25 cellular contexts compared by ENCODE assay signal in genomic region chr16:81170824-81171223, GRCh38.
A peak's percentile ranks its signal among the peaks of the same experiment; 100 is the strongest.
DNase-seq lines count a peak whose midpoint lies in the region; ATAC-seq and TF ChIP-seq lines count a peak whose summit lies in the region.
"Had no signal": no experiment of that assay in that cellular context is flagged by ENCODE, and none has a peak within 500 bp of the region (broad histone marks: within the 10 kb centered on the region; RNA-seq: fewer than 3 reads in every experiment).

No MANE protein-coding gene starts in this region.

- no peaks in the 10 kb centered on the region for H3K79me1 ChIP-seq in mesendoderm (ENCODE audit: low read length)

- no peak overlapping the region for H4K5ac ChIP-seq in mesendoderm (ENCODE audit: low read length)

- H3K4me1 ChIP-seq in mesendoderm (ENCODE audit: control insufficient read depth, low read depth, low read length): no peaks in the 10 kb centered on the region
- H3K4me1 ChIP-seq: adrenal gland, breast epithelium, left lung, parathyroid adenoma had no signal

- H3K9me3 Mint-ChIP-seq in activated CD4-positive, alpha-beta memory T cell treated with anti-CD3 and anti-CD28 coated beads for 36 hours: no peaks in the 10 kb centered on the region
- no peaks in the 10 kb centered on the region for H3K9me3 Mint-ChIP-seq in activated CD4-positive, alpha-beta memory T cell treated with anti-CD3 and anti-CD28 coated beads, Interleukin-2, amount 10 ng/mL, durations not matched to agents 7 days and 5 days
- H3K9me3 Mint-ChIP-seq in CD4-positive, alpha-beta T cell: no peaks in the 10 kb centered on the region
- H3K9me3 Mint-ChIP-seq: natural killer cell treated with Interleukin-12 subunit alpha and Interleukin-12 subunit beta and Interleukin-15 and Interleukin-18, amount 100 ng/mL, for 72 hours; T-helper 1 cell treated with Interleukin-12 subunit alpha and Interleukin-12 subunit beta and Interleukin-4 antibody, amounts not matched to agents 30 μg/mL and 1 μg/mL, for 36 hours had no signal

- no peak overlapping the region for H4K8ac ChIP-seq in mesendoderm (ENCODE audit: low read depth, low read length)

- H3K56ac ChIP-seq in mesendoderm (ENCODE audit: low read length): no peak overlapping the region

- no peak overlapping the region for H2AK5ac ChIP-seq in mesendoderm (ENCODE audit: low read length)

- no peaks in the 10 kb centered on the region for H3K9me3 ChIP-seq in CD4-positive, alpha-beta T cell (ENCODE audit: control insufficient read depth, low read length)
- H3K9me3 ChIP-seq: adrenal gland, breast epithelium, left lung, SJSA1 had no signal

- no peak overlapping the region for H2BK120ac ChIP-seq in mesendoderm (ENCODE audit: low read depth, low read length)

- H3K36me3 Mint-ChIP-seq in activated CD4-positive, alpha-beta memory T cell treated with anti-CD3 and anti-CD28 coated beads for 36 hours: no peaks in the 10 kb centered on the region
- H3K36me3 Mint-ChIP-seq in activated CD4-positive, alpha-beta memory T cell treated with anti-CD3 and anti-CD28 coated beads, Interleukin-2, amount 10 ng/mL, durations not matched to agents 7 days and 5 days (ENCODE audit: low read depth): no peaks in the 10 kb centered on the region
- no peaks in the 10 kb centered on the region for H3K36me3 Mint-ChIP-seq in CD4-positive, alpha-beta T cell (ENCODE audit: low read depth)
- H3K36me3 Mint-ChIP-seq: natural killer cell treated with Interleukin-12 subunit alpha and Interleukin-12 subunit beta and Interleukin-15 and Interleukin-18, amount 100 ng/mL, for 72 hours had no signal

- no peaks in the 10 kb centered on the region for H3K36me3 ChIP-seq in mesendoderm (ENCODE audit: control insufficient read depth, insufficient read depth, low read length)
- H3K36me3 ChIP-seq: adrenal gland, breast epithelium, left lung, SJSA1 had no signal

- no peak overlapping the region for H2BK15ac ChIP-seq in mesendoderm (replicated peaks; ENCODE audit: low read depth)

- H2BK5ac ChIP-seq in mesendoderm (ENCODE audit: low read length): no peak overlapping the region

- CTCF ChIA-PET in activated CD4-positive, alpha-beta memory T cell treated with anti-CD3 and anti-CD28 coated beads for 36 hours (lab: Charles Lee): no interaction called here
- CTCF ChIA-PET in activated CD4-positive, alpha-beta memory T cell treated with anti-CD3 and anti-CD28 coated beads, Interleukin-2, amount 10 ng/mL, durations not matched to agents 7 days and 5 days (lab: Charles Lee): no interaction called here
- CTCF ChIA-PET in CD4-positive, alpha-beta T cell (lab: Charles Lee): no interaction called here

- no peaks in the 10 kb centered on the region for H3K4me1 Mint-ChIP-seq in activated CD4-positive, alpha-beta memory T cell treated with anti-CD3 and anti-CD28 coated beads for 36 hours (ENCODE audit: low read depth)
- no peaks in the 10 kb centered on the region for H3K4me1 Mint-ChIP-seq in activated CD4-positive, alpha-beta memory T cell treated with anti-CD3 and anti-CD28 coated beads, Interleukin-2, amount 10 ng/mL, durations not matched to agents 7 days and 5 days
- H3K4me1 Mint-ChIP-seq in CD4-positive, alpha-beta T cell (ENCODE audit: low read depth): no peaks in the 10 kb centered on the region

- H3K4ac ChIP-seq in mesendoderm (ENCODE audit: low read depth, low read length): no peak overlapping the region

- no peak for TF ChIP-seq CTCF in choroid plexus epithelial cell (conservative IDR thresholded peaks at IDR 0.05; ENCODE audit: low read depth, low read length)
- TF ChIP-seq CTCF in CD4-positive, alpha-beta T cell (IDR thresholded peaks at IDR 0.05): no peak

- peak; percentile 13 for DNase-seq in activated CD4-positive, alpha-beta memory T cell treated with anti-CD3 and anti-CD28 coated beads for 36 hours
- no peak for DNase-seq in activated CD4-positive, alpha-beta memory T cell treated with anti-CD3 and anti-CD28 coated beads, Interleukin-2, amount 10 ng/mL, durations not matched to agents 7 days and 5 days
- DNase-seq in HuH-7 (ENCODE audit: low spot score) (peak; percentile 53), choroid plexus epithelial cell (ENCODE audit: low read depth) (peak; percentile 9), mesendoderm (peak; percentile 49), AG20443 (ENCODE audit: low spot score) (no peak)
- DNase-seq in CD4-positive, alpha-beta T cell: no peak
- DNase-seq: activated CD4-positive, alpha-beta T cell treated with anti-CD3 and anti-CD28 coated beads, Interleukin-2, amount 50 U/mL, for 48 hours; activated gamma-delta T cell; glutamatergic neuron; left lung; NCI-H1092 treated with DMSO at 0.1 percent for 48 hours; NCI-H2029 treated with DMSO at 0.1 percent for 48 hours; NCI-H446; PC-9; trophoblast cell had no signal

- no peaks in the 10 kb centered on the region for H3K27me3 ChIP-seq in mesendoderm (ENCODE audit: insufficient read depth, low read length, poor library complexity)
- no peaks in the 10 kb centered on the region for H3K27me3 ChIP-seq in CD4-positive, alpha-beta T cell (ENCODE audit: control insufficient read depth, insufficient read depth, low read length)
- H3K27me3 ChIP-seq: adrenal gland, breast epithelium, left lung, SJSA1 had no signal

- H3K4me3 ChIP-seq in choroid plexus epithelial cell (ENCODE audit: low read depth, low read length) (no peak overlapping the region), mesendoderm (ENCODE audit: low read length) (no peak overlapping the region)
- H3K4me3 ChIP-seq: adrenal gland, breast epithelium, left lung, PC-9, SJSA1 had no signal

- H3K27ac Mint-ChIP-seq in activated CD4-positive, alpha-beta memory T cell treated with anti-CD3 and anti-CD28 coated beads for 36 hours: no peak overlapping the region
- H3K27ac Mint-ChIP-seq in activated CD4-positive, alpha-beta memory T cell treated with anti-CD3 and anti-CD28 coated beads, Interleukin-2, amount 10 ng/mL, durations not matched to agents 7 days and 5 days: no peak overlapping the region
- no peak overlapping the region for H3K27ac Mint-ChIP-seq in CD4-positive, alpha-beta T cell
- H3K27ac Mint-ChIP-seq: natural killer cell treated with Interleukin-12 subunit alpha and Interleukin-12 subunit beta and Interleukin-15 and Interleukin-18, amount 100 ng/mL, for 72 hours; T-helper 1 cell treated with Interleukin-12 subunit alpha and Interleukin-12 subunit beta and Interleukin-4 antibody, amounts not matched to agents 30 μg/mL and 1 μg/mL, for 36 hours had no signal

- no peak overlapping the region for H3K18ac ChIP-seq in mesendoderm (ENCODE audit: low read length)

- no peak overlapping the region for H3K27ac ChIP-seq in mesendoderm (ENCODE audit: low read depth, low read length)
- no peak overlapping the region for H3K27ac ChIP-seq in CD4-positive, alpha-beta T cell (ENCODE audit: low read depth, low read length)
- H3K27ac ChIP-seq: adrenal gland, breast epithelium, left lung, parathyroid adenoma, PC-9, SJSA1, VCaP had no signal

- no CpG with 5 or more reads among the region's 7 CpGs for WGBS in mesendoderm (ENCODE audit: extremely low coverage, insufficient coverage, low lambda C conversion rate)

- POLR2A ChIA-PET in activated CD4-positive, alpha-beta memory T cell treated with anti-CD3 and anti-CD28 coated beads for 36 hours (lab: Charles Lee): no interaction called here
- POLR2A ChIA-PET in activated CD4-positive, alpha-beta memory T cell treated with anti-CD3 and anti-CD28 coated beads, Interleukin-2, amount 10 ng/mL, durations not matched to agents 7 days and 5 days (lab: Charles Lee): no interaction called here
- POLR2A ChIA-PET in CD4-positive, alpha-beta T cell (lab: Charles Lee): no interaction called here

- ATAC-seq in CD4-positive, alpha-beta T cell (ENCODE audit: poor library complexity): no peak
- no peak for ATAC-seq in HG02840 (IDR thresholded peaks at IDR 0.05; ENCODE audit: low FRiP score, unreplicated experiment)
- ATAC-seq: left lung; natural killer cell treated with Interleukin-12 subunit alpha and Interleukin-12 subunit beta and Interleukin-15 and Interleukin-18, amount 100 ng/mL, for 72 hours; sciatic nerve had no signal

- H3K4me3 Mint-ChIP-seq in activated CD4-positive, alpha-beta memory T cell treated with anti-CD3 and anti-CD28 coated beads for 36 hours: no peak overlapping the region
- H3K4me3 Mint-ChIP-seq in activated CD4-positive, alpha-beta memory T cell treated with anti-CD3 and anti-CD28 coated beads, Interleukin-2, amount 10 ng/mL, durations not matched to agents 7 days and 5 days: no peak overlapping the region
- H3K4me3 Mint-ChIP-seq in CD4-positive, alpha-beta T cell: no peak overlapping the region
- H3K4me3 Mint-ChIP-seq: natural killer cell treated with Interleukin-12 subunit alpha and Interleukin-12 subunit beta and Interleukin-15 and Interleukin-18, amount 100 ng/mL, for 72 hours; T-helper 1 cell treated with Interleukin-12 subunit alpha and Interleukin-12 subunit beta and Interleukin-4 antibody, amounts not matched to agents 30 μg/mL and 1 μg/mL, for 36 hours had no signal

- no peak overlapping the region for H3K4me2 ChIP-seq in mesendoderm (ENCODE audit: low read length)
- H3K4me2 ChIP-seq: PC-9 had no signal

- H3K23ac ChIP-seq in mesendoderm (ENCODE audit: low read length): no peak overlapping the region

- no peaks in the 10 kb centered on the region for H3K79me2 ChIP-seq in mesendoderm (ENCODE audit: control insufficient read depth, insufficient read depth, low read length)
- H3K79me2 ChIP-seq: parathyroid adenoma had no signal

- intact Hi-C loops in activated CD4-positive, alpha-beta memory T cell treated with anti-CD3 and anti-CD28 coated beads for 36 hours (cut with micrococcal nuclease): no loop called here
- intact Hi-C loops in CD4-positive, alpha-beta T cell (cut with DNase I, micrococcal nuclease): no loop called here

- H3K9ac ChIP-seq in mesendoderm (ENCODE audit: low read length): no peak overlapping the region
- H3K9ac ChIP-seq: parathyroid adenoma had no signal

- peaks cover 5% of the 10 kb centered on the region for H3K27me3 Mint-ChIP-seq in activated CD4-positive, alpha-beta memory T cell treated with anti-CD3 and anti-CD28 coated beads for 36 hours
- no peaks in the 10 kb centered on the region for H3K27me3 Mint-ChIP-seq in activated CD4-positive, alpha-beta memory T cell treated with anti-CD3 and anti-CD28 coated beads, Interleukin-2, amount 10 ng/mL, durations not matched to agents 7 days and 5 days
- peaks cover 23% of the 10 kb centered on the region for H3K27me3 Mint-ChIP-seq in CD4-positive, alpha-beta T cell

Comparison
In these comparisons a context has a peak if more than half of its experiments do, and no peak if none do; other contexts are left out.
1. DNase-seq: peak in activated CD4-positive, alpha-beta memory T cell treated with anti-CD3 and anti-CD28 coated beads for 36 hours (single experiment), HuH-7 (single experiment), choroid plexus epithelial cell (single experiment) and mesendoderm (single experiment); none in activated CD4-positive, alpha-beta memory T cell treated with anti-CD3 and anti-CD28 coated beads, Interleukin-2, amount 10 ng/mL, durations not matched to agents 7 days and 5 days (single experiment), AG20443 (single experiment) and CD4-positive, alpha-beta T cell (0 of 10).